22 cellular contexts compared by ENCODE assay signal in genomic region chr7:69753981-69754380, GRCh38.
DNase-seq lines count a peak whose midpoint lies in the region; TF ChIP-seq lines count a peak whose summit lies in the region.
"Had no signal": no experiment of that assay in that cellular context is flagged by ENCODE, and none has a peak within 500 bp of the region (broad histone marks: within the 10 kb centered on the region; RNA-seq: fewer than 3 reads in every experiment).

No MANE protein-coding gene starts in this region.

- H3K4me1 Mint-ChIP-seq in activated T-helper 1 cell treated with anti-CD3 and anti-CD28 coated beads, Interleukin-12 subunit alpha, Interleukin-12 subunit beta, Interleukin-2, Interleukin-4 antibody, amounts not matched to agents 30 ng/mL and 10 ng/mL and 1 ng/mL, durations not matched to agents 14 hours and 24 hours and 36 hours (ENCODE audit: low read depth), result no peaks in the 10 kb centered on the region

- peak overlapping the region; percentile 53 for H3K27ac Mint-ChIP-seq in activated T-helper 1 cell treated with anti-CD3 and anti-CD28 coated beads, Interleukin-12 subunit alpha, Interleukin-12 subunit beta, Interleukin-2, Interleukin-4 antibody, amounts not matched to agents 30 ng/mL and 10 ng/mL and 1 ng/mL, durations not matched to agents 14 hours and 24 hours and 36 hours
- H3K27ac Mint-ChIP-seq: CD8-positive, alpha-beta T cell had no signal

- WGBS in thyroid gland, 2 donors, result 67 to 81% methylated on average over 2 of the region's 2 CpGs

- H3K4me3 ChIP-seq in BLaER1, result no peak overlapping the region
- no peak overlapping the region for H3K4me3 ChIP-seq in HEK293 (ENCODE audit: low read depth, low read length)
- no peak overlapping the region for H3K4me3 ChIP-seq in thyroid gland (replicated peaks in 1 of 3)
- H3K4me3 ChIP-seq: GM12878 had no signal

- H3K27me3 ChIP-seq in BLaER1 (no peaks in the 10 kb centered on the region), thyroid gland (no peaks in the 10 kb centered on the region)

- H3K36me3 ChIP-seq in BLaER1 (no peaks in the 10 kb centered on the region), HEK293 (ENCODE audit: control insufficient read depth in 2 of 2, insufficient read depth in 1 of 2, low read length in 2 of 2) (no peaks in the 10 kb centered on the region), thyroid gland (no peaks in the 10 kb centered on the region)

- H3K27ac ChIP-seq in BLaER1 (no peak overlapping the region), HEK293 (ENCODE audit: extremely low read depth, low read depth, low read length) (no peak overlapping the region), thyroid gland (no peak overlapping the region)
- H3K27ac ChIP-seq: 22Rv1 had no signal

- intact Hi-C loops in activated T-helper 1 cell treated with anti-CD3 and anti-CD28 coated beads, Interleukin-12 subunit alpha, Interleukin-12 subunit beta, Interleukin-2, Interleukin-4 antibody, amounts not matched to agents 30 ng/mL and 10 ng/mL and 1 ng/mL, durations not matched to agents 14 hours and 24 hours and 36 hours (cut with micrococcal nuclease), result no loop called here
- intact Hi-C loops in thyroid gland (cut with DNase I), result no loop called here

- no peaks in the 10 kb centered on the region for H3K36me3 Mint-ChIP-seq in activated T-helper 1 cell treated with anti-CD3 and anti-CD28 coated beads, Interleukin-12 subunit alpha, Interleukin-12 subunit beta, Interleukin-2, Interleukin-4 antibody, amounts not matched to agents 30 ng/mL and 10 ng/mL and 1 ng/mL, durations not matched to agents 14 hours and 24 hours and 36 hours (ENCODE audit: low read depth)
- H3K36me3 Mint-ChIP-seq: CD8-positive, alpha-beta T cell had no signal

- peak overlapping the region; percentile 39 for H3K4me2 ChIP-seq in BLaER1

- H3K4me1 ChIP-seq in BLaER1 (peaks cover 98% of the 10 kb centered on the region), HEK293 (ENCODE audit: control insufficient read depth, insufficient read depth, low read length) (peaks cover 38% of the 10 kb centered on the region), thyroid gland (no peaks in the 10 kb centered on the region)

- POLR2A ChIA-PET in HEK293 (lab: Yijun Ruan, JAX), result no interaction called here

- H3K9me3 Mint-ChIP-seq in activated T-helper 1 cell treated with anti-CD3 and anti-CD28 coated beads, Interleukin-12 subunit alpha, Interleukin-12 subunit beta, Interleukin-2, Interleukin-4 antibody, amounts not matched to agents 30 ng/mL and 10 ng/mL and 1 ng/mL, durations not matched to agents 14 hours and 24 hours and 36 hours, result no peaks in the 10 kb centered on the region
- H3K9me3 Mint-ChIP-seq: CD8-positive, alpha-beta T cell had no signal

- no peaks in the 10 kb centered on the region for H3K27me3 Mint-ChIP-seq in activated T-helper 1 cell treated with anti-CD3 and anti-CD28 coated beads, Interleukin-12 subunit alpha, Interleukin-12 subunit beta, Interleukin-2, Interleukin-4 antibody, amounts not matched to agents 30 ng/mL and 10 ng/mL and 1 ng/mL, durations not matched to agents 14 hours and 24 hours and 36 hours (ENCODE audit: insufficient read depth)

- CTCF ChIA-PET in HEK293 (lab: Yijun Ruan, JAX), result no interaction called here

- no peak overlapping the region for H3K4me3 Mint-ChIP-seq in activated T-helper 1 cell treated with anti-CD3 and anti-CD28 coated beads, Interleukin-12 subunit alpha, Interleukin-12 subunit beta, Interleukin-2, Interleukin-4 antibody, amounts not matched to agents 30 ng/mL and 10 ng/mL and 1 ng/mL, durations not matched to agents 14 hours and 24 hours and 36 hours
- H3K4me3 Mint-ChIP-seq: CD8-positive, alpha-beta T cell had no signal

- no peak overlapping the region for H3K9ac ChIP-seq in BLaER1

- no peak for TF ChIP-seq POLR2A in thyroid gland (IDR thresholded peaks at IDR 0.05)
- no peak for TF ChIP-seq POLR2A in erythroblast (IDR thresholded peaks at IDR 0.05; ENCODE audit: low read length)

- DNase-seq in DMS 273 (lab: John Stamatoyannopoulos, UW; ENCODE audit: unreplicated experiment), result peak; percentile 21
- DNase-seq in DMS 273 treated with DMSO at 0.1 percent for 48 hours (lab: John Stamatoyannopoulos, UW), result no peak
- DNase-seq in activated T-helper 1 cell treated with anti-CD3 and anti-CD28 coated beads, Interleukin-12 subunit alpha, Interleukin-12 subunit beta, Interleukin-2, Interleukin-4 antibody, amounts not matched to agents 30 ng/mL and 10 ng/mL and 1 ng/mL, durations not matched to agents 14 hours and 24 hours and 36 hours (ENCODE audit: low spot score), result no peak
- no peak for DNase-seq in thyroid gland
- no peak for DNase-seq in erythroblast (lab: John Stamatoyannopoulos, UW)
- no peak for DNase-seq in OCI-M2 (lab: John Stamatoyannopoulos, UW; ENCODE audit: unreplicated experiment)
- DNase-seq: ACHN; C1 segment of cervical spinal cord; Calu3; CD8-positive, alpha-beta T cell; GOT3; KG1; NCI-H1105; NCI-H146; NCI-H2029; NCI-H446; NCI-H526 treated with DMSO at 0.1 percent for 48 hours; Right ventricle myocardium superior had no signal

- H3K9me3 ChIP-seq in BLaER1 (no peaks in the 10 kb centered on the region), HEK293 (ENCODE audit: control insufficient read depth, insufficient read depth, low read depth, low read length) (no peaks in the 10 kb centered on the region), thyroid gland (no peaks in the 10 kb centered on the region)

- TF ChIP-seq CTCF in HEK293 (tag by site-specific recombination; IDR thresholded peaks at IDR 0.05) (no peak), thyroid gland (IDR thresholded peaks at IDR 0.05) (no peak)

- peaks cover 98% of the 10 kb centered on the region for H4K20me1 ChIP-seq in BLaER1

TF ChIP-seq in HEK293, 187 proteins besides CTCF, POLR2A, EP300 and RAD21:
- no peak for TF ChIP-seq ZNF664 (tag by site-specific recombination; IDR thresholded peaks at IDR 0.05)
- TF ChIP-seq ZFHX2 (tag by site-specific recombination; conservative IDR thresholded peaks at IDR 0.05), result 0 out of 2 replicates have a peak, but pooled peaks have one; percentile 14
- no peak for TF ChIP-seq KLF10 (tag by site-specific recombination; IDR thresholded peaks at IDR 0.05)
